1 cellular context compared by ENCODE assay signal in genomic region chr14:38860530-38860929, GRCh38.
TF ChIP-seq lines count a peak whose summit lies in the region.

No MANE protein-coding gene starts in this region.

TF ChIP-seq in HepG2, 621 proteins besides CTCF, POLR2A, EP300 and RAD21 (continued from another document):
- TF ChIP-seq ZBTB40 (IDR thresholded peaks at IDR 0.05) = 0 out of 2 replicates have a peak, but pooled peaks have one; percentile 22
- TF ChIP-seq ZBTB40 (CRISPR knock-in tag; IDR thresholded peaks at IDR 0.05) = no peak
TF ChIP-seq in HepG2: peak in this region for 4.
